In genomic region chr3:182967218-182968204, GRCh38 we compare ENCODE assay signal across 8 cellular contexts. TPM values are rescaled to one million over a fixed set of nuclear protein-coding genes. Genes with fewer than 3 reads are reported as not detected.
DNase-seq lines count a peak whose midpoint lies in the region; ATAC-seq and TF ChIP-seq lines count a peak whose summit lies in the region.

No MANE protein-coding gene starts in this region.

- H3K9me3 ChIP-seq in heart right ventricle, result no peaks in the 10 kb centered on the region

- no peak overlapping the region for H3K27ac ChIP-seq in heart right ventricle

- no peak for TF ChIP-seq CTCF in fibroblast of villous mesenchyme (IDR thresholded peaks at IDR 0.05; ENCODE audit: insufficient read depth, low read depth, low read length)
- no peak for TF ChIP-seq CTCF in heart right ventricle (IDR thresholded peaks at IDR 0.05)

- intact Hi-C loops in heart right ventricle (cut with DNase I), result no loop called here

- no peak overlapping the region for H3K4me3 ChIP-seq in fibroblast of villous mesenchyme (ENCODE audit: low read depth, low read length)
- H3K4me3 ChIP-seq in heart right ventricle, result no peak overlapping the region

- ATAC-seq in GM18517 (IDR thresholded peaks at IDR 0.05; ENCODE audit: unreplicated experiment), result peak; percentile 52
- peak; percentile 51 for ATAC-seq in GM21717 (IDR thresholded peaks at IDR 0.05; ENCODE audit: unreplicated experiment)
- peak; percentile 57 for ATAC-seq in HG03575 (IDR thresholded peaks at IDR 0.05; ENCODE audit: extremely low read depth, insufficient number of reproducible peaks, low FRiP score, unreplicated experiment)
- no peak for ATAC-seq in heart right ventricle

- DNase-seq in fibroblast of villous mesenchyme (ENCODE audit: low read depth), result peak; percentile 49
- DNase-seq in OCI-M2 (lab: John Stamatoyannopoulos, UW; ENCODE audit: unreplicated experiment), result no peak
- DNase-seq in heart right ventricle, result no peak
- no peak for DNase-seq in AG08396 (ENCODE audit: low spot score)
- no peak for DNase-seq in Kasumi-1 (lab: John Stamatoyannopoulos, UW)

- no peaks in the 10 kb centered on the region for H3K27me3 ChIP-seq in heart right ventricle

- peaks cover 0 to 18% (median 0%) of the 10 kb centered on the region in 9 donors for H3K36me3 ChIP-seq in heart right ventricle

- peaks cover 0 to 34% (median 17%) of the 10 kb centered on the region in 9 donors for H3K4me1 ChIP-seq in heart right ventricle

- WGBS in heart right ventricle, 2 donors, result 85 to 90% methylated on average over 6 of the region's 6 CpGs

RNA-seq across cellular contexts. Expression of gene DCUN1D1, which starts 12.8 kb away (rescaled TPM):
- total RNA-seq in fibroblast of villous mesenchyme, result 23.2 and 40.2 TPM in 2 replicates
- 10 to 100 TPM; 30.7 to 45.2 (median 36.5) TPM for total RNA-seq in heart right ventricle
- 1 to 10 TPM; 7.9 to 8.2 TPM for polyA plus RNA-seq in heart right ventricle

Comparison
In these comparisons a context has a peak if more than half of its experiments do, and no peak if none do; other contexts are left out.
1. ATAC-seq: peak in GM18517 (single experiment), GM21717 (single experiment) and HG03575 (single experiment); none in heart right ventricle (0 of 8).